15 cellular contexts compared by ENCODE assay signal in genomic region chr12:132838464-132839080, GRCh38. TPM values are rescaled to one million over a fixed set of nuclear protein-coding genes. Genes with fewer than 3 reads are reported as not detected.
DNase-seq lines count a peak whose midpoint lies in the region; ATAC-seq, FAIRE-seq and TF ChIP-seq lines count a peak whose summit lies in the region.
"Had no signal": no experiment of that assay in that cellular context is flagged by ENCODE, and none has a peak within 500 bp of the region (broad histone marks: within the 10 kb centered on the region; RNA-seq: fewer than 3 reads in every experiment).

No MANE protein-coding gene starts in this region.

- CTCF ChIA-PET in A549 (lab: Yijun Ruan, JAX), result no interaction called here
- CTCF ChIA-PET in IMR-90 (lab: Yijun Ruan, JAX), result no interaction called here

- H3K18ac ChIP-seq in IMR-90 (ENCODE audit: low read depth, low read length) (no peak overlapping the region), trophoblast cell (ENCODE audit: low read length) (no peak overlapping the region)

- no peaks in the 10 kb centered on the region for H3K4me1 ChIP-seq in A549
- H3K4me1 ChIP-seq in IMR-90 (ENCODE audit: control insufficient read depth, insufficient read depth, low read length), result no peaks in the 10 kb centered on the region
- peaks cover 0 to 21% (median 15%) of the 10 kb centered on the region in 4 donors for H3K4me1 ChIP-seq in esophagus muscularis mucosa
- no peaks in the 10 kb centered on the region for H3K4me1 ChIP-seq in trophoblast cell (ENCODE audit: control insufficient read depth in 1 of 2, insufficient read depth in 2 of 2, low read length in 2 of 2)

- H3K14ac ChIP-seq in IMR-90 (replicated peaks; ENCODE audit: low read depth, low read length) (no peak overlapping the region), trophoblast cell (ENCODE audit: low read length) (no peak overlapping the region)

- no peak overlapping the region for H3K4me3 ChIP-seq in A549
- H3K4me3 ChIP-seq in IMR-90 (ENCODE audit: insufficient read depth, low read depth, low read length), result no peak overlapping the region
- H3K4me3 ChIP-seq in esophagus muscularis mucosa, result no peak overlapping the region
- H3K4me3 ChIP-seq in trophoblast cell (ENCODE audit: low read depth, low read length), result no peak overlapping the region
- H3K4me3 ChIP-seq: left lung had no signal

- H3K27me3 ChIP-seq in IMR-90 (ENCODE audit: control insufficient read depth, insufficient read depth, low read length) (no peaks in the 10 kb centered on the region), esophagus muscularis mucosa (no peaks in the 10 kb centered on the region), trophoblast cell (ENCODE audit: insufficient read depth, low read length) (no peaks in the 10 kb centered on the region)
- H3K27me3 ChIP-seq: left lung had no signal

- H3K4me3 Mint-ChIP-seq in naive thymus-derived CD8-positive, alpha-beta T cell, result peak overlapping the region in 7 of 10 donors; percentile 14 to 63 (median 27)
- no peak overlapping the region for H3K4me3 Mint-ChIP-seq in natural killer cell treated with Interleukin-12 subunit alpha and Interleukin-12 subunit beta and Interleukin-15 and Interleukin-18, amount 100 ng/mL, for 72 hours
- H3K4me3 Mint-ChIP-seq: activated naive CD4-positive, alpha-beta T cell treated with anti-CD3 and anti-CD28 coated beads, Interleukin-2, amount 50 U/mL, for 24 hours had no signal

- H3K9ac ChIP-seq in IMR-90 (ENCODE audit: low read depth, low read length) (no peak overlapping the region), trophoblast cell (ENCODE audit: low read length) (no peak overlapping the region)

- H3K9me3 Mint-ChIP-seq in naive thymus-derived CD8-positive, alpha-beta T cell, result no peaks in the 10 kb centered on the region
- H3K9me3 Mint-ChIP-seq in natural killer cell treated with Interleukin-12 subunit alpha and Interleukin-12 subunit beta and Interleukin-15 and Interleukin-18, amount 100 ng/mL, for 72 hours, result no peaks in the 10 kb centered on the region
- H3K9me3 Mint-ChIP-seq: activated naive CD4-positive, alpha-beta T cell treated with anti-CD3 and anti-CD28 coated beads, Interleukin-2, amount 50 U/mL, for 24 hours had no signal

- DNase-seq in A549 (ENCODE audit: low read depth in 1 of 2, low spot score in 1 of 2) (no peak), IMR-90 (no peak), esophagus muscularis mucosa (ENCODE audit: extremely low spot score) (no peak), NCI-H1417 (lab: John Stamatoyannopoulos, UW) (no peak), trophoblast cell (no peak), SHP77 treated with DMSO at 0.1 percent for 48 hours (lab: John Stamatoyannopoulos, UW) (no peak)
- DNase-seq in naive thymus-derived CD8-positive, alpha-beta T cell, result no peak
- DNase-seq in natural killer cell treated with Interleukin-12 subunit alpha and Interleukin-12 subunit beta and Interleukin-15 and Interleukin-18, amount 100 ng/mL, for 72 hours (ENCODE audit: low spot score), result no peak
- DNase-seq: DMS153; hippocampal formation; left lung; NCI-H1092; stimulated activated CD4-positive, alpha-beta T cell treated with anti-CD3 and anti-CD28 coated beads, Interleukin-4, amount 100 ng/mL, for 4 hours had no signal

- H2AK5ac ChIP-seq in IMR-90 (ENCODE audit: low read depth, low read length), result no peak overlapping the region
- H2AK5ac ChIP-seq in trophoblast cell (ENCODE audit: low read length), result no peak overlapping the region

- H3K9me3 ChIP-seq in A549, result no peaks in the 10 kb centered on the region
- H3K9me3 ChIP-seq in IMR-90 (ENCODE audit: control insufficient read depth, insufficient read depth, low read length), result no peaks in the 10 kb centered on the region
- H3K9me3 ChIP-seq in esophagus muscularis mucosa, result no peaks in the 10 kb centered on the region
- H3K9me3 ChIP-seq in trophoblast cell (ENCODE audit: insufficient read depth, low read depth, low read length), result peaks cover 12% of the 10 kb centered on the region
- H3K9me3 ChIP-seq: left lung had no signal

- H4K20me1 ChIP-seq in IMR-90 (ENCODE audit: insufficient read depth, low read length), result no peaks in the 10 kb centered on the region; the same call in none of the 2 replicates

- POLR2A ChIA-PET in A549 (lab: Yijun Ruan, JAX) (interaction anchor here (0.6 to 1.1 kb wide), 3 partner anchors 8 to 10 kb away, joined by 3 to 7 read pairs (median 3); partner anchors contain the start of gene GOLGA3), IMR-90 (lab: Charles Lee; ENCODE audit: unreplicated experiment) (no interaction called here)
- POLR2A ChIA-PET in naive thymus-derived CD8-positive, alpha-beta T cell (lab: Charles Lee), result interaction anchor here (1.0 to 3.2 kb wide), 4 partner anchors 9 to 34 kb away, joined by 4 to 27 read pairs (median 18); partner anchors contain the start of gene GOLGA3

- in situ Hi-C loops in IMR-90 (cut with MboI; ENCODE audit: low sequenced_read_pairs), result no loop called here

- TF ChIP-seq RAD21 in A549 (conservative IDR thresholded peaks at IDR 0.05 in 1 of 2, IDR thresholded peaks at IDR 0.05 in 1 of 2) (no peak), IMR-90 (IDR thresholded peaks at IDR 0.05; ENCODE audit: low read length) (no peak)

- no peak overlapping the region for H3K4ac ChIP-seq in IMR-90 (ENCODE audit: low read depth, low read length)
- no peak overlapping the region for H3K4ac ChIP-seq in trophoblast cell (ENCODE audit: low read depth, low read length)

- no peak overlapping the region for H2BK12ac ChIP-seq in trophoblast cell (ENCODE audit: low read length)

- H4K8ac ChIP-seq in IMR-90 (ENCODE audit: low read depth in 2 of 2, low read length in 2 of 2) (no peak overlapping the region), trophoblast cell (ENCODE audit: low read depth, low read length) (no peak overlapping the region)

- H4K12ac ChIP-seq in trophoblast cell (ENCODE audit: low read depth, low read length), result no peak overlapping the region

- no peak for FAIRE-seq in A549 (lab: Jason Lieb, UNC)

- TF ChIP-seq CTCF in A549 (IDR thresholded peaks at IDR 0.05) (no peak), IMR-90 (conservative IDR thresholded peaks at IDR 0.05; ENCODE audit: low read depth, low read length) (no peak), esophagus muscularis mucosa (IDR thresholded peaks at IDR 0.05) (no peak)

- intact Hi-C loops in IMR-90 (cut with micrococcal nuclease) (no loop called here), esophagus muscularis mucosa (cut with DNase I) (no loop called here)

- dilution Hi-C loops in IMR-90 (cut with HindIII; ENCODE audit: low sequenced_read_pairs, unreplicated experiment), result no loop called here

- no peak overlapping the region for H2AFZ ChIP-seq in IMR-90 (replicated peaks; ENCODE audit: low read length, poor library complexity)
- no peak overlapping the region for H2AFZ ChIP-seq in trophoblast cell (ENCODE audit: insufficient read depth, low read length, poor library complexity)

- TF ChIP-seq EP300 in A549 (IDR thresholded peaks at IDR 0.05) (no peak), esophagus muscularis mucosa (IDR thresholded peaks at IDR 0.05) (no peak)

- H3K4me2 ChIP-seq in A549 (no peak overlapping the region), IMR-90 (ENCODE audit: low read depth, low read length) (no peak overlapping the region), trophoblast cell (ENCODE audit: low read length) (no peak overlapping the region)

- no peaks in the 10 kb centered on the region for H3K79me2 ChIP-seq in trophoblast cell (ENCODE audit: control insufficient read depth, insufficient read depth, low read length, poor library complexity)

- H3K27ac ChIP-seq in A549 (no peak overlapping the region), IMR-90 (ENCODE audit: insufficient read depth, low read length) (no peak overlapping the region), esophagus muscularis mucosa (replicated peaks in 1 of 4) (peak overlapping the region; percentile 43 to 64 (median 47)), trophoblast cell (ENCODE audit: low read depth, low read length) (no peak overlapping the region)
- H3K27ac ChIP-seq: left lung, VCaP had no signal

- WGBS in A549 (ENCODE audit: missing lambda C conversion rate), result 97% methylated on average over 12 of the region's 16 CpGs
- WGBS in IMR-90 (ENCODE audit: extremely low coverage in 2 of 2, insufficient read length in 1 of 2), 2 experiments, result 20% methylated on average over 1 of the region's 16 CpGs; no CpG with 5 or more reads in 1 of the 2 experiments
- WGBS in esophagus muscularis mucosa, result 77% methylated on average over 11 of the region's 16 CpGs
- WGBS in trophoblast cell (ENCODE audit: extremely low coverage, insufficient coverage, insufficient read length), result no CpG with 5 or more reads among the region's 16 CpGs

- H3K9me1 ChIP-seq in IMR-90 (ENCODE audit: insufficient read depth, low read length), result no peaks in the 10 kb centered on the region; the same call in 1 of the 2 replicates

- TF ChIP-seq POLR2A in A549 (IDR thresholded peaks at IDR 0.05; ENCODE audit: low read length) (no peak), IMR-90 (IDR thresholded peaks at IDR 0.05; ENCODE audit: low read depth, low read length) (no peak), esophagus muscularis mucosa (IDR thresholded peaks at IDR 0.05; ENCODE audit: low read depth) (no peak)

- peaks cover 4 to 33% (median 14%) of the 10 kb centered on the region in 3 donors for H3K36me3 Mint-ChIP-seq in naive thymus-derived CD8-positive, alpha-beta T cell
- H3K36me3 Mint-ChIP-seq in natural killer cell treated with Interleukin-12 subunit alpha and Interleukin-12 subunit beta and Interleukin-15 and Interleukin-18, amount 100 ng/mL, for 72 hours, result peaks cover 12% of the 10 kb centered on the region

- H4K91ac ChIP-seq in IMR-90 (ENCODE audit: insufficient read depth, low read depth, low read length) (no peak overlapping the region), trophoblast cell (ENCODE audit: low read depth, low read length) (no peak overlapping the region)

- H3K36me3 ChIP-seq in IMR-90 (ENCODE audit: control insufficient read depth, insufficient read depth, low read length) (peaks cover 46% of the 10 kb centered on the region), esophagus muscularis mucosa (peaks cover 25 to 68% (median 55%) of the 10 kb centered on the region in 4 donors), trophoblast cell (ENCODE audit: control insufficient read depth in 1 of 2, insufficient read depth in 2 of 2, low read length in 2 of 2) (peaks cover 64 to 84% of the 10 kb centered on the region in 2 experiments)

- H3K4me1 Mint-ChIP-seq in naive thymus-derived CD8-positive, alpha-beta T cell, result peaks cover 27 to 51% (median 36%) of the 10 kb centered on the region in 4 donors
- peaks cover 0 to 16% of the 10 kb centered on the region in 2 donors for H3K4me1 Mint-ChIP-seq in natural killer cell treated with Interleukin-12 subunit alpha and Interleukin-12 subunit beta and Interleukin-15 and Interleukin-18, amount 100 ng/mL, for 72 hours (ENCODE audit: low read depth in 2 of 2)

- H2BK120ac ChIP-seq in IMR-90 (ENCODE audit: low read depth, low read length) (no peak overlapping the region), trophoblast cell (ENCODE audit: insufficient read depth, low read length, poor library complexity) (no peak overlapping the region)

- no TSS peak for BruUV-seq in IMR-90 (replicated peaks; lab: Mats Ljungman, UMichigan)

- ATAC-seq in A549, result peak; percentile 20 to 43; a peak in 5 of 6 replicates
- peak; percentile 27 for ATAC-seq in IMR-90 (ENCODE audit: low read depth)
- no peak for ATAC-seq in naive thymus-derived CD8-positive, alpha-beta T cell
- ATAC-seq in natural killer cell treated with Interleukin-12 subunit alpha and Interleukin-12 subunit beta and Interleukin-15 and Interleukin-18, amount 100 ng/mL, for 72 hours, result no peak

- H2BK5ac ChIP-seq in IMR-90 (ENCODE audit: low read depth, low read length, poor library complexity, severe bottlenecking), result no peak overlapping the region
- H2BK5ac ChIP-seq in trophoblast cell (ENCODE audit: low read depth, low read length, poor library complexity), result no peak overlapping the region

- no peaks in the 10 kb centered on the region for H3K27me3 Mint-ChIP-seq in naive thymus-derived CD8-positive, alpha-beta T cell
- H3K27me3 Mint-ChIP-seq in natural killer cell treated with Interleukin-12 subunit alpha and Interleukin-12 subunit beta and Interleukin-15 and Interleukin-18, amount 100 ng/mL, for 72 hours, result no peaks in the 10 kb centered on the region
- H3K27me3 Mint-ChIP-seq: activated naive CD4-positive, alpha-beta T cell treated with anti-CD3 and anti-CD28 coated beads, Interleukin-2, amount 50 U/mL, for 24 hours had no signal

- H2AK9ac ChIP-seq in IMR-90 (replicated peaks; ENCODE audit: low read depth, low read length, poor library complexity), result peak overlapping the region; percentile 28

- H4K5ac ChIP-seq in IMR-90 (ENCODE audit: low read depth, low read length), result no peak overlapping the region

- H2BK15ac ChIP-seq in IMR-90 (ENCODE audit: low read depth, low read length), result no peak overlapping the region

- peaks cover 0 to 10% of the 10 kb centered on the region in 2 experiments; a peak in 1 of 4 replicates for H3K79me1 ChIP-seq in IMR-90 (ENCODE audit: low read depth in 1 of 2, low read length in 2 of 2)
- H3K79me1 ChIP-seq in trophoblast cell (ENCODE audit: low read length), result no peaks in the 10 kb centered on the region

- H3K23ac ChIP-seq in IMR-90 (ENCODE audit: low read depth, low read length) (no peak overlapping the region), trophoblast cell (ENCODE audit: low read length) (no peak overlapping the region)

- H3K27ac Mint-ChIP-seq in naive thymus-derived CD8-positive, alpha-beta T cell, result peak overlapping the region in 9 of 10 donors; percentile 60 to 95 (median 87)
- H3K27ac Mint-ChIP-seq in natural killer cell treated with Interleukin-12 subunit alpha and Interleukin-12 subunit beta and Interleukin-15 and Interleukin-18, amount 100 ng/mL, for 72 hours, result no peak overlapping the region
- H3K27ac Mint-ChIP-seq: activated naive CD4-positive, alpha-beta T cell treated with anti-CD3 and anti-CD28 coated beads, Interleukin-2, amount 50 U/mL, for 24 hours had no signal

- no peak overlapping the region for H3K56ac ChIP-seq in IMR-90 (ENCODE audit: extremely low read depth, insufficient read depth, low read length)

- H2BK20ac ChIP-seq in IMR-90 (ENCODE audit: low read depth, low read length), result no peak overlapping the region

RNA-seq across cellular contexts. Expression of gene GOLGA3, which starts 9.9 kb away (rescaled TPM):
- polyA plus RNA-seq in A549 (2011; rRNA removed) (25.5 and 32.0 TPM in 2 replicates), A549 (2017; fragmentation: RNase III; extraction: RNeasy Plus Mini Kit Qiagen cat#74134 plus additional on column Dnase treatment) (22.1 to 23.7 TPM (median 23.0 TPM) in 3 replicates), IMR-90 (2012; rRNA removed) (39.6 and 41.1 TPM in 2 replicates)
- 22.2 and 26.9 TPM in 2 replicates for polyA plus RNA-seq in A549 (2012; cell fraction: cytosol; rRNA removed)
- 47.3 and 49.3 TPM in 2 replicates for polyA plus RNA-seq in A549 (2012; cell fraction: nucleus; rRNA removed)
- 54.2 and 55.9 TPM in 2 replicates for polyA minus RNA-seq in A549 (2011; rRNA and poly(A)+ RNA removed)
- total RNA-seq in IMR-90 (2012; rRNA removed) (99.8 and 102 TPM in 2 replicates), esophagus muscularis mucosa (100 to 1,000 TPM in 2 of 4 donors, 10 to 100 TPM in 2; 72.3 to 123 (median 93.4) TPM)
- polyA plus RNA-seq in IMR-90 (2012; cell fraction: cytosol; rRNA removed), result 28.7 and 29.9 TPM in 2 replicates
- polyA plus RNA-seq in IMR-90 (2012; cell fraction: nucleus; rRNA removed; ENCODE audit: low replicate concordance), result 62.0 and 68.6 TPM in 2 replicates
- 10 to 100 TPM; 77.9 to 82.1 TPM for total RNA-seq in naive thymus-derived CD8-positive, alpha-beta T cell
- 10 to 100 TPM in 2 of 3 donors, 1 to 10 TPM in 1; 2.7 to 18.1 (median 12.2) TPM for polyA plus RNA-seq in naive thymus-derived CD8-positive, alpha-beta T cell
- total RNA-seq in natural killer cell treated with Interleukin-12 subunit alpha and Interleukin-12 subunit beta and Interleukin-15 and Interleukin-18, amount 100 ng/mL, for 72 hours, result 100 to 1,000 TPM in 1 of 2 donors, 10 to 100 TPM in 1; 69.3 to 118 TPM
- 24.5 and 26.4 TPM in 2 replicates for polyA plus RNA-seq in trophoblast cell (2013)

RNA-seq across cellular contexts. Expression of gene CHFR, which starts 48.8 kb away (rescaled TPM):
- 38.8 and 41.0 TPM in 2 replicates for polyA plus RNA-seq in A549 (2011; rRNA removed)
- 29.8 and 32.7 TPM in 2 replicates for polyA plus RNA-seq in A549 (2012; cell fraction: cytosol; rRNA removed)
- polyA plus RNA-seq in A549 (2012; cell fraction: nucleus; rRNA removed), result 85.6 and 125 TPM in 2 replicates
- polyA plus RNA-seq in A549 (2017; fragmentation: RNase III; extraction: RNeasy Plus Mini Kit Qiagen cat#74134 plus additional on column Dnase treatment), result 19.2 to 21.2 TPM (median 20.9 TPM) in 3 replicates
- polyA minus RNA-seq in A549 (2011; rRNA and poly(A)+ RNA removed), result 80.6 and 90.7 TPM in 2 replicates
- 11.4 and 13.4 TPM in 2 replicates for total RNA-seq in IMR-90 (2012; rRNA removed)
- polyA plus RNA-seq in IMR-90 (2012; rRNA removed), result 29.9 and 35.3 TPM in 2 replicates
- 18.3 and 22.6 TPM in 2 replicates for polyA plus RNA-seq in IMR-90 (2012; cell fraction: cytosol; rRNA removed)
- polyA plus RNA-seq in IMR-90 (2012; cell fraction: nucleus; rRNA removed; ENCODE audit: low replicate concordance), result 136 and 171 TPM in 2 replicates
- 10 to 100 TPM; 35.7 to 41.7 (median 40.0) TPM for total RNA-seq in esophagus muscularis mucosa
- total RNA-seq in naive thymus-derived CD8-positive, alpha-beta T cell, result 10 to 100 TPM; 93.5 to 96.9 TPM
- 10 to 100 TPM; 25.1 to 37.4 (median 27.6) TPM for polyA plus RNA-seq in naive thymus-derived CD8-positive, alpha-beta T cell
- total RNA-seq in natural killer cell treated with Interleukin-12 subunit alpha and Interleukin-12 subunit beta and Interleukin-15 and Interleukin-18, amount 100 ng/mL, for 72 hours, result 100 to 1,000 TPM; 121 to 155 TPM
- 35.2 and 35.8 TPM in 2 replicates for polyA plus RNA-seq in trophoblast cell (2013)

Comparison
In these comparisons a context has a peak if more than half of its experiments do, and no peak if none do; other contexts are left out.
1. ATAC-seq: peak in A549 (2 of 2) and IMR-90 (single experiment); none in naive thymus-derived CD8-positive, alpha-beta T cell (0 of 2) and natural killer cell treated with Interleukin-12 subunit alpha and Interleukin-12 subunit beta and Interleukin-15 and Interleukin-18, amount 100 ng/mL, for 72 hours (0 of 2).
2. H3K27ac ChIP-seq: peak in esophagus muscularis mucosa (4 of 4); none in A549 (0 of 2), IMR-90 (single experiment) and trophoblast cell (single experiment).
3. H3K27ac Mint-ChIP-seq: peak in naive thymus-derived CD8-positive, alpha-beta T cell (9 of 10); none in natural killer cell treated with Interleukin-12 subunit alpha and Interleukin-12 subunit beta and Interleukin-15 and Interleukin-18, amount 100 ng/mL, for 72 hours (0 of 2).